In the genomic region with DNA sequence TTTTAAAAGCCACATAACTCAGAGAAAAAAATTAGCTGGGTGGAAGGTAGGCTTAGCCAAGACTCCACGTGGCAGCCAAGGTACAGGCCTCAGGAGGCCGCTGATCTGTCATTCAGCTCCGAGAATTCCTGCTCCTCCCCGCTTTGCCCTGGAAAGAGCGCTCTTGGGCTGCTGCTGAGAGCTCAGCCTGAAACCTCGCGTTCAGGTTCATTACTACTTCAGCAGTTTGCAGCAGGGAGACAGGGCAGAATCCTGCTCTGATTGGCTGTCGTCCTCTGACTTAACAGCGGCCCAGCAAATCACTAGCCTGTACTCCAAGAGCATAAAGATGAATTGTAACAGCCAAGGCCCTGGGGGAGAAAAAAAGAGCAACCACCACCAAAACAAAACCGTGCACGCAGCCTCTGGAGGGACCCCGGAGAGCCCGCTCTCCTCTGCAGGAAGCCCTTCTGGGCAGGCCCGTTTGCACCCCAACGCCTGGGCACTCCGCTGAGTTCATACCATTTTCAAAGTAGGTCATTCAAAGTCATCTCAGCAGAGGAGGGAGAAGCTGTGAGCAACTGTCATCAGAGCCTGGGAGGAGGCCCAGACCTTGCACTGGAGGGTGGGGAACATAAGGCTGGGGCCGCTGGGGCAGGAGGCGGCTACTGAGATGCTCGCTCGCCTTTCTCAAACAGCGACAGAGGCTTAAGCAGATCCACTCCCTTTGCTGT, we compare ENCODE assay signal across 8 cellular contexts. TPM values are rescaled to one million over a fixed set of nuclear protein-coding genes. Genes with fewer than 3 reads are reported as not detected.
DNase-seq lines count a peak whose midpoint lies in the region; ATAC-seq and TF ChIP-seq lines count a peak whose summit lies in the region.

No MANE protein-coding gene starts in this region.

- H3K9me3 ChIP-seq in right lobe of liver (no peaks in the 10 kb centered on the region), testis (no peaks in the 10 kb centered on the region)

- ATAC-seq in right lobe of liver, result peak in 3 of 4 donors; percentile 33 to 57 (median 48)
- no peak for ATAC-seq in GM18861 (IDR thresholded peaks at IDR 0.05; ENCODE audit: unreplicated experiment)

- no peak overlapping the region for H3K4me3 ChIP-seq in fibroblast of mammary gland (ENCODE audit: control insufficient read depth, low read depth, low read length)
- H3K4me3 ChIP-seq in right lobe of liver, result no peak overlapping the region
- H3K4me3 ChIP-seq in testis, result peak overlapping the region in 1 of 2 donors; percentile 40

- H3K36me3 ChIP-seq in right lobe of liver, result no peaks in the 10 kb centered on the region
- no peaks in the 10 kb centered on the region for H3K36me3 ChIP-seq in testis (ENCODE audit: low read depth, missing control alignments)

- TF ChIP-seq POLR2A in right lobe of liver (IDR thresholded peaks at IDR 0.05) (no peak), testis (IDR thresholded peaks at IDR 0.05) (no peak)

- H3K27me3 ChIP-seq in right lobe of liver (no peaks in the 10 kb centered on the region), testis (no peaks in the 10 kb centered on the region)

- DNase-seq in SHP77 (lab: John Stamatoyannopoulos, UW) (peak; percentile 39 to 54), fibroblast of mammary gland (ENCODE audit: low read depth) (peak; percentile 15), right lobe of liver (no peak), testis (peak; percentile 76), KG1 (lab: John Stamatoyannopoulos, UW) (no peak), DMS53 treated with DMSO at 0.1 percent for 48 hours (lab: John Stamatoyannopoulos, UW; ENCODE audit: unreplicated experiment) (no peak), NOMO-1 treated with DMSO at 0.1 percent for 48 hours (lab: John Stamatoyannopoulos, UW; ENCODE audit: unreplicated experiment) (no peak)

- intact Hi-C loops in right lobe of liver (cut with DNase I) (no loop called here), testis (cut with DNase I; ENCODE audit: low total_unique reads) (no loop called here)

- no peaks in the 10 kb centered on the region for H3K4me1 ChIP-seq in right lobe of liver
- H3K4me1 ChIP-seq in testis, result peaks cover 3% of the 10 kb centered on the region

- WGBS in right lobe of liver (ENCODE audit: insufficient coverage, low coverage, low lambda C conversion rate, missing lambda C conversion rate), result 71% methylated on average over 11 of the region's 21 CpGs
- 13 to 24% methylated on average over 17 to 21 of the region's 21 CpGs for WGBS in testis, 2 donors

- TF ChIP-seq CTCF in fibroblast of mammary gland (conservative IDR thresholded peaks at IDR 0.05; ENCODE audit: control insufficient read depth, insufficient read depth, low read depth, low read length), result no peak
- TF ChIP-seq CTCF in right lobe of liver (IDR thresholded peaks at IDR 0.05), result no peak
- TF ChIP-seq CTCF in testis (IDR thresholded peaks at IDR 0.05), result no peak

- no peak overlapping the region for H3K27ac ChIP-seq in right lobe of liver
- H3K27ac ChIP-seq in testis, result no peak overlapping the region

RNA-seq across cellular contexts. Expression of a gene that starts 42.2 kb away (rescaled TPM):
- 10 to 100 TPM; 23.2 to 28.7 (median 25.0) TPM for total RNA-seq in right lobe of liver
- total RNA-seq in testis, result 10 to 100 TPM; 64.3 to 84.1 TPM
- 12.8 TPM for polyA plus RNA-seq in testis (ENCODE audit: insufficient read depth, low read depth, low replicate concordance)

Comparison
In these comparisons a context has a peak if more than half of its experiments do, and no peak if none do; other contexts are left out.
1. DNase-seq: peak in SHP77 (2 of 2), fibroblast of mammary gland (single experiment) and testis (single experiment); none in right lobe of liver (0 of 3), KG1 (single experiment), DMS53 treated with DMSO at 0.1 percent for 48 hours (single experiment) and NOMO-1 treated with DMSO at 0.1 percent for 48 hours (single experiment).